8 cellular contexts compared by ENCODE assay signal in genomic region chr4:74158561-74159396, GRCh38. TPM values are rescaled to one million over a fixed set of nuclear protein-coding genes. Genes with fewer than 3 reads are reported as not detected.
DNase-seq lines count a peak whose midpoint lies in the region; ATAC-seq and TF ChIP-seq lines count a peak whose summit lies in the region.

No MANE protein-coding gene starts in this region.

- peak overlapping the region; percentile 22; the same call in 1 of the 2 replicates for H2AFZ ChIP-seq in PC-3 (ENCODE audit: low read length)

- peaks cover 23% of the 10 kb centered on the region for H3K4me1 Mint-ChIP-seq in activated T-cell treated with anti-CD3 and anti-CD28 coated beads, Interleukin-2, amount 50 U/mL, for 4 hours (ENCODE audit: low read depth)
- H3K4me1 Mint-ChIP-seq in endodermal cell (peaks cover 20% of the 10 kb centered on the region), nephron (peaks cover 42% of the 10 kb centered on the region)

- peaks cover 25% of the 10 kb centered on the region for H4K20me1 ChIP-seq in PC-3 (ENCODE audit: low read length)

- no peaks in the 10 kb centered on the region for H3F3A ChIP-seq in PC-3 (ENCODE audit: low read length, unreplicated experiment)

- no peaks in the 10 kb centered on the region for H3K9me3 Mint-ChIP-seq in activated T-cell treated with anti-CD3 and anti-CD28 coated beads, Interleukin-2, amount 50 U/mL, for 4 hours
- H3K9me3 Mint-ChIP-seq in endodermal cell (no peaks in the 10 kb centered on the region), nephron (no peaks in the 10 kb centered on the region)

- intact Hi-C loops in PC-3 (cut with micrococcal nuclease) (no loop called here), left colon (cut with DNase I, micrococcal nuclease) (no loop called here)

- peak overlapping the region; percentile 82 for H3K4me3 ChIP-seq in PC-3 (ENCODE audit: low read length)
- peak overlapping the region; percentile 89 for H3K4me3 ChIP-seq in endodermal cell (ENCODE audit: low read length)

- peaks cover 3% of the 10 kb centered on the region for H3K27me3 Mint-ChIP-seq in activated T-cell treated with anti-CD3 and anti-CD28 coated beads, Interleukin-2, amount 50 U/mL, for 4 hours (ENCODE audit: low read depth)
- H3K27me3 Mint-ChIP-seq in endodermal cell (ENCODE audit: insufficient read depth) (no peaks in the 10 kb centered on the region), nephron (ENCODE audit: low read depth) (no peaks in the 10 kb centered on the region)

- DNase-seq in activated T-cell treated with anti-CD3 and anti-CD28 coated beads, Interleukin-2, amount 50 U/mL, for 4 hours = no peak
- DNase-seq in activated T-cell treated with anti-CD3 and anti-CD28 coated beads, Interleukin-2, amount 50 U/mL, for 48 hours = no peak
- peak; percentile 46 for DNase-seq in PC-3
- no peak for DNase-seq in endodermal cell
- no peak for DNase-seq in left colon
- no peak for DNase-seq in iPS-NIHi11 (ENCODE audit: low spot score)
- DNase-seq in stimulated activated CD4-positive, alpha-beta T cell treated with anti-CD3 and anti-CD28 coated beads, Interleukin-4, amount 100 ng/mL, for 1 hour = no peak

- no peak for ATAC-seq in activated T-cell treated with anti-CD3 and anti-CD28 coated beads, Interleukin-2, amount 50 U/mL, for 4 hours
- ATAC-seq in PC-3 (no peak), left colon (no peak)

- no peaks in the 10 kb centered on the region for H3K27me3 ChIP-seq in PC-3 (ENCODE audit: low read length)
- no peaks in the 10 kb centered on the region for H3K27me3 ChIP-seq in endodermal cell (ENCODE audit: control insufficient read depth, insufficient read depth, low read length, poor library complexity, severe bottlenecking)

- H3K4me3 Mint-ChIP-seq in activated T-cell treated with anti-CD3 and anti-CD28 coated beads, Interleukin-2, amount 50 U/mL, for 4 hours = peak overlapping the region; percentile 91
- H3K4me3 Mint-ChIP-seq in endodermal cell (peak overlapping the region; percentile 86), nephron (peak overlapping the region; percentile 86 to 93 (median 91))

- H3K36me3 Mint-ChIP-seq in activated T-cell treated with anti-CD3 and anti-CD28 coated beads, Interleukin-2, amount 50 U/mL, for 4 hours (ENCODE audit: insufficient read depth) = peaks cover 8% of the 10 kb centered on the region
- H3K36me3 Mint-ChIP-seq in endodermal cell (ENCODE audit: low read depth) (peaks cover 18% of the 10 kb centered on the region), nephron (ENCODE audit: low read depth) (peaks cover 15% of the 10 kb centered on the region)

- peaks cover 27% of the 10 kb centered on the region for H3K4me1 ChIP-seq in PC-3 (ENCODE audit: insufficient read depth, low read length)
- H3K4me1 ChIP-seq in endodermal cell (ENCODE audit: control insufficient read depth, insufficient read depth, low read length) = no peaks in the 10 kb centered on the region

- H3K79me2 ChIP-seq in PC-3 (ENCODE audit: low read length) = peaks cover 71% of the 10 kb centered on the region

- H3K27ac Mint-ChIP-seq in endodermal cell (peak overlapping the region; percentile 86), nephron (peak overlapping the region; percentile 95 to 99 (median 97))

- TF ChIP-seq CTCF in PC-3 (conservative IDR thresholded peaks at IDR 0.05; ENCODE audit: low read depth, low read length) (no peak), endodermal cell (conservative IDR thresholded peaks at IDR 0.05) (no peak), nephron (IDR thresholded peaks at IDR 0.05; ENCODE audit: unreplicated experiment in 3 of 3) (no peak)

- WGBS in endodermal cell (ENCODE audit: insufficient coverage in 1 of 2, insufficient read length in 1 of 2), 2 experiments = 30 to 32% methylated on average over 11 to 13 of the region's 13 CpGs

- TSS peak; percentile 62 for BruUV-seq in PC-3 (replicated peaks; lab: Mats Ljungman, UMichigan)

- CTCF ChIA-PET in PC-3 (lab: Charles Lee) = no interaction called here

- POLR2A ChIA-PET in PC-3 (lab: Charles Lee; ENCODE audit: unreplicated experiment) = interaction anchor here (0.5 to 0.7 kb wide), 4 partner anchors 12 to 451 kb away, joined by 3 to 4 read pairs (median 3); no protein-coding TSS in a partner anchor

- H3K9me3 ChIP-seq in PC-3 (ENCODE audit: low read length) (no peaks in the 10 kb centered on the region), endodermal cell (ENCODE audit: control insufficient read depth, low read length) (no peaks in the 10 kb centered on the region)

- no peaks in the 10 kb centered on the region for H3K9me2 ChIP-seq in PC-3 (replicated peaks; ENCODE audit: low read length)

- peaks cover 38% of the 10 kb centered on the region for H3K36me3 ChIP-seq in PC-3 (ENCODE audit: low read depth, low read length)
- peaks cover 27% of the 10 kb centered on the region for H3K36me3 ChIP-seq in endodermal cell (ENCODE audit: control insufficient read depth, insufficient read depth, low read length)

- peak overlapping the region; percentile 82 for H3K9ac ChIP-seq in PC-3 (ENCODE audit: low read length)
- H3K9ac ChIP-seq in endodermal cell (ENCODE audit: extremely low read depth, low read length, poor library complexity, severe bottlenecking) = peak overlapping the region; percentile 61

- H3K27ac ChIP-seq in PC-3 (ENCODE audit: low read length) (peak overlapping the region; percentile 84), endodermal cell (ENCODE audit: low read depth, low read length) (no peak overlapping the region)

- H3K4me2 ChIP-seq in PC-3 (ENCODE audit: low read length) = peak overlapping the region; percentile 87

RNA-seq across cellular contexts. Expression of gene MTHFD2L, which starts 0.9 kb away (rescaled TPM):
- total RNA-seq in activated T-cell treated with anti-CD3 and anti-CD28 coated beads, Interleukin-2, amount 50 U/mL, for 4 hours = 10 to 100 TPM in 2 of 3 donors, 1 to 10 TPM in 1; 9.1 to 10.4 (median 10.4) TPM
- 33.4 and 34.0 TPM in 2 replicates for total RNA-seq in PC-3 (2014; rRNA removed)
- 10 to 100 TPM; 10.4 to 11.5 TPM for total RNA-seq in endodermal cell
- 11.6 TPM for polyA plus RNA-seq in endodermal cell (2013, experiment 1 of 2)
- 13.1 TPM for polyA plus RNA-seq in endodermal cell (2013, experiment 2 of 2)
- total RNA-seq in left colon = 1 to 10 TPM; 8.2 to 8.7 TPM

RNA-seq across cellular contexts. Expression of gene CXCL2, which starts 59.8 kb away (rescaled TPM):
- total RNA-seq in activated T-cell treated with anti-CD3 and anti-CD28 coated beads, Interleukin-2, amount 50 U/mL, for 4 hours = under 1 TPM in 2 of 3 donors, not detected in 1; 0.37 to 0.68 TPM
- total RNA-seq in PC-3 (2014; rRNA removed) (165 and 172 TPM in 2 replicates), endodermal cell (1 to 10 TPM in 1 of 2 donors, under 1 TPM in 1; 0.44 to 1.5 TPM), left colon (10 to 100 TPM in 1 of 2 donors, 1 to 10 TPM in 1; 5.1 to 32.8 TPM)
- 0.78 TPM for polyA plus RNA-seq in endodermal cell (2013, experiment 1 of 2)
- 0.58 TPM for polyA plus RNA-seq in endodermal cell (2013, experiment 2 of 2)
